In the genomic region with DNA sequence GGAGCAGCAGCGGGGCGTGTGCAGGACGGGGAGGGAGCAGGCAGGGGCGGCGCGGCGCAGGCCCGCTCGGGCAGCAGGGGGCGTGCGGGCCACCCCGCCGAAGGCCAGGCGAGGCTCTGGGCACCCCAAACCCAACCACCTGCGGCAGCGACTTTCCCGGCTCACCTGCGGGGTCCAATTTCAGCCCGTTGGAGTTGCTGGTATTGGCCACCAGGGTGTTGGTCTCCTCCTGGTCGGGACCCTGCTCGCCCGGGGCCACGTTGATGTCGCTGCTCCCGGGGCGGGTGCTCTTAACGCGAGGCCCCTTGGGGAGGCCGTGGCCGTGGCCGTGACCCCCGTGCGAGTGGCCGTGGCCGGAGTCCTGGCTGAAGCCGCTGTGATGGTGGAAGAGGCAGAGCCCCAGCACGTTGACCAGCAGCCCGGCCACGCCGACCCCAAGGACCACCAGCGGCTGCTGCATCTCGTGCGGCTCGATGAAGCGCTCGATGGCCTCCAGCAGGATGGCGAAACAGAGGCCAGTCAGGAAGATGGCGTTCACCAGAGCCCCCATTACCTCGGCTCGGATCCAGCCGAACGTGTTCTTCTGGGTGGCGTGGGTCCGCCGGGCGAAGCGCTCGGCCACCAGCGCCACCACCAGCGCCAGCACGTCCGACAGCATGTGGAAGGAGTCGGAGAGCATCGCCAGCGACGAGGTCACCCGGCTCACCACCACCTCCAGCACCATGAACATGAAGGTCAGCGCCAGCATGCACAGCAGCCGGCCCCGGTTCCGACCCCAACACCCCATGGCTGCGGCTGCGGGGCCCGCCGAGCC, we compare ENCODE assay signal across 1 cellular context.
TF ChIP-seq lines count a peak whose summit lies in the region.

No MANE protein-coding gene starts in this region.

TF ChIP-seq in HepG2, 621 proteins besides CTCF, POLR2A, EP300 and RAD21 (continued from another document and continues in another):
- TF ChIP-seq, protein P1, sequence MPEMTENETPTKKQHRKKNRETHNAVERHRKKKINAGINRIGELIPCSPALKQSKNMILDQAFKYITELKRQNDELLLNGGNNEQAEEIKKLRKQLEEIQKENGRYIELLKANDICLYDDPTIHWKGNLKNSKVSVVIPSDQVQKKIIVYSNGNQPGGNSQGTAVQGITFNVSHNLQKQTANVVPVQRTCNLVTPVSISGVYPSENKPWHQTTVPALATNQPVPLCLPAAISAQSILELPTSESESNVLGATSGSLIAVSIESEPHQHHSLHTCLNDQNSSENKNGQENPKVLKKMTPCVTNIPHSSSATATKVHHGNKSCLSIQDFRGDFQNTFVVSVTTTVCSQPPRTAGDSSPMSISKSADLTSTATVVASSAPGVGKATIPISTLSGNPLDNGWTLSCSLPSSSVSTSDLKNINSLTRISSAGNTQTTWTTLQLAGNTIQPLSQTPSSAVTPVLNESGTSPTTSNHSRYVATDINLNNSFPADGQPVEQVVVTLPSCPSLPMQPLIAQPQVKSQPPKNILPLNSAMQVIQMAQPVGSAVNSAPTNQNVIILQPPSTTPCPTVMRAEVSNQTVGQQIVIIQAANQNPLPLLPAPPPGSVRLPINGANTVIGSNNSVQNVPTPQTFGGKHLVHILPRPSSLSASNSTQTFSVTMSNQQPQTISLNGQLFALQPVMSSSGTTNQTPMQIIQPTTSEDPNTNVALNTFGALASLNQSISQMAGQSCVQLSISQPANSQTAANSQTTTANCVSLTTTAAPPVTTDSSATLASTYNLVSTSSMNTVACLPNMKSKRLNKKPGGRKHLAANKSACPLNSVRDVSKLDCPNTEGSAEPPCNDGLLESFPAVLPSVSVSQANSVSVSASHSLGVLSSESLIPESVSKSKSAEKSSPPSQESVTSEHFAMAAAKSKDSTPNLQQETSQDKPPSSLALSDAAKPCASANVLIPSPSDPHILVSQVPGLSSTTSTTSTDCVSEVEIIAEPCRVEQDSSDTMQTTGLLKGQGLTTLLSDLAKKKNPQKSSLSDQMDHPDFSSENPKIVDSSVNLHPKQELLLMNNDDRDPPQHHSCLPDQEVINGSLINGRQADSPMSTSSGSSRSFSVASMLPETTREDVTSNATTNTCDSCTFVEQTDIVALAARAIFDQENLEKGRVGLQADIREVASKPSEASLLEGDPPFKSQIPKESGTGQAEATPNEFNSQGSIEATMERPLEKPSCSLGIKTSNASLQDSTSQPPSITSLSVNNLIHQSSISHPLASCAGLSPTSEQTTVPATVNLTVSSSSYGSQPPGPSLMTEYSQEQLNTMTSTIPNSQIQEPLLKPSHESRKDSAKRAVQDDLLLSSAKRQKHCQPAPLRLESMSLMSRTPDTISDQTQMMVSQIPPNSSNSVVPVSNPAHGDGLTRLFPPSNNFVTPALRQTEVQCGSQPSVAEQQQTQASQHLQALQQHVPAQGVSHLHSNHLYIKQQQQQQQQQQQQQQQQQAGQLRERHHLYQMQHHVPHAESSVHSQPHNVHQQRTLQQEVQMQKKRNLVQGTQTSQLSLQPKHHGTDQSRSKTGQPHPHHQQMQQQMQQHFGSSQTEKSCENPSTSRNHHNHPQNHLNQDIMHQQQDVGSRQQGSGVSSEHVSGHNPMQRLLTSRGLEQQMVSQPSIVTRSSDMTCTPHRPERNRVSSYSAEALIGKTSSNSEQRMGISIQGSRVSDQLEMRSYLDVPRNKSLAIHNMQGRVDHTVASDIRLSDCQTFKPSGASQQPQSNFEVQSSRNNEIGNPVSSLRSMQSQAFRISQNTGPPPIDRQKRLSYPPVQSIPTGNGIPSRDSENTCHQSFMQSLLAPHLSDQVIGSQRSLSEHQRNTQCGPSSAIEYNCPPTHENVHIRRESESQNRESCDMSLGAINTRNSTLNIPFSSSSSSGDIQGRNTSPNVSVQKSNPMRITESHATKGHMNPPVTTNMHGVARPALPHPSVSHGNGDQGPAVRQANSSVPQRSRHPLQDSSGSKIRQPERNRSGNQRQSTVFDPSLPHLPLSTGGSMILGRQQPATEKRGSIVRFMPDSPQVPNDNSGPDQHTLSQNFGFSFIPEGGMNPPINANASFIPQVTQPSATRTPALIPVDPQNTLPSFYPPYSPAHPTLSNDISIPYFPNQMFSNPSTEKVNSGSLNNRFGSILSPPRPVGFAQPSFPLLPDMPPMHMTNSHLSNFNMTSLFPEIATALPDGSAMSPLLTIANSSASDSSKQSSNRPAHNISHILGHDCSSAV (CRISPR knock-in tag; IDR thresholded peaks at IDR 0.05; ENCODE audit: borderline replicate concordance), result no peak
- TF ChIP-seq ZNF749 (CRISPR knock-in tag; IDR thresholded peaks at IDR 0.05; ENCODE audit: borderline replicate concordance), result no peak
- peak; percentile 37 for TF ChIP-seq AGO1 (IDR thresholded peaks at IDR 0.05; ENCODE audit: low read depth, low read length, poor library complexity, severe bottlenecking)
- TF ChIP-seq, protein P2, sequence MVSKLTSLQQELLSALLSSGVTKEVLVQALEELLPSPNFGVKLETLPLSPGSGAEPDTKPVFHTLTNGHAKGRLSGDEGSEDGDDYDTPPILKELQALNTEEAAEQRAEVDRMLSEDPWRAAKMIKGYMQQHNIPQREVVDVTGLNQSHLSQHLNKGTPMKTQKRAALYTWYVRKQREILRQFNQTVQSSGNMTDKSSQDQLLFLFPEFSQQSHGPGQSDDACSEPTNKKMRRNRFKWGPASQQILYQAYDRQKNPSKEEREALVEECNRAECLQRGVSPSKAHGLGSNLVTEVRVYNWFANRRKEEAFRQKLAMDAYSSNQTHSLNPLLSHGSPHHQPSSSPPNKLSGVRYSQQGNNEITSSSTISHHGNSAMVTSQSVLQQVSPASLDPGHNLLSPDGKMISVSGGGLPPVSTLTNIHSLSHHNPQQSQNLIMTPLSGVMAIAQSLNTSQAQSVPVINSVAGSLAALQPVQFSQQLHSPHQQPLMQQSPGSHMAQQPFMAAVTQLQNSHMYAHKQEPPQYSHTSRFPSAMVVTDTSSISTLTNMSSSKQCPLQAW (CRISPR knock-in tag; IDR thresholded peaks at IDR 0.05), result peak; percentile 63; the same call in 1 of the 2 replicates
- no peak for TF ChIP-seq SP1 (IDR thresholded peaks at IDR 0.05)
- peak; percentile 26; the same call in 1 of the 2 replicates for TF ChIP-seq SP1 (CRISPR knock-in tag; IDR thresholded peaks at IDR 0.05)
- TF ChIP-seq ZNF546 (CRISPR knock-in tag; conservative IDR thresholded peaks at IDR 0.05), result peak; percentile 85
- TF ChIP-seq IRF2 (CRISPR knock-in tag; IDR thresholded peaks at IDR 0.05), result peak; percentile 54; the same call in 1 of the 2 replicates
- TF ChIP-seq ZFP90 (CRISPR knock-in tag; IDR thresholded peaks at IDR 0.05; ENCODE audit: borderline replicate concordance), result no peak
- TF ChIP-seq YEATS4 (CRISPR knock-in tag; IDR thresholded peaks at IDR 0.05; ENCODE audit: borderline replicate concordance), result peak; percentile 43; the same call in 1 of the 2 replicates
- no peak for TF ChIP-seq TBP (CRISPR knock-in tag; IDR thresholded peaks at IDR 0.05)
- TF ChIP-seq YY1 (IDR thresholded peaks at IDR 0.05; ENCODE audit: insufficient read depth, insufficient replicate concordance, low read depth, low read length), result peak; percentile 76
- peak; percentile 93 for TF ChIP-seq XRCC5 (optimal IDR thresholded peaks at IDR 0.05; ENCODE audit: low read length)
- TF ChIP-seq SALL1 (CRISPR knock-in tag; IDR thresholded peaks at IDR 0.05), result peak; percentile 62
- no peak for TF ChIP-seq ZNF841 (CRISPR knock-in tag; IDR thresholded peaks at IDR 0.05; ENCODE audit: borderline replicate concordance)
- TF ChIP-seq LCORL (IDR thresholded peaks at IDR 0.05), result no peak
- TF ChIP-seq LCORL (CRISPR knock-in tag; IDR thresholded peaks at IDR 0.05), result peak; percentile 93
- TF ChIP-seq, protein P3, sequence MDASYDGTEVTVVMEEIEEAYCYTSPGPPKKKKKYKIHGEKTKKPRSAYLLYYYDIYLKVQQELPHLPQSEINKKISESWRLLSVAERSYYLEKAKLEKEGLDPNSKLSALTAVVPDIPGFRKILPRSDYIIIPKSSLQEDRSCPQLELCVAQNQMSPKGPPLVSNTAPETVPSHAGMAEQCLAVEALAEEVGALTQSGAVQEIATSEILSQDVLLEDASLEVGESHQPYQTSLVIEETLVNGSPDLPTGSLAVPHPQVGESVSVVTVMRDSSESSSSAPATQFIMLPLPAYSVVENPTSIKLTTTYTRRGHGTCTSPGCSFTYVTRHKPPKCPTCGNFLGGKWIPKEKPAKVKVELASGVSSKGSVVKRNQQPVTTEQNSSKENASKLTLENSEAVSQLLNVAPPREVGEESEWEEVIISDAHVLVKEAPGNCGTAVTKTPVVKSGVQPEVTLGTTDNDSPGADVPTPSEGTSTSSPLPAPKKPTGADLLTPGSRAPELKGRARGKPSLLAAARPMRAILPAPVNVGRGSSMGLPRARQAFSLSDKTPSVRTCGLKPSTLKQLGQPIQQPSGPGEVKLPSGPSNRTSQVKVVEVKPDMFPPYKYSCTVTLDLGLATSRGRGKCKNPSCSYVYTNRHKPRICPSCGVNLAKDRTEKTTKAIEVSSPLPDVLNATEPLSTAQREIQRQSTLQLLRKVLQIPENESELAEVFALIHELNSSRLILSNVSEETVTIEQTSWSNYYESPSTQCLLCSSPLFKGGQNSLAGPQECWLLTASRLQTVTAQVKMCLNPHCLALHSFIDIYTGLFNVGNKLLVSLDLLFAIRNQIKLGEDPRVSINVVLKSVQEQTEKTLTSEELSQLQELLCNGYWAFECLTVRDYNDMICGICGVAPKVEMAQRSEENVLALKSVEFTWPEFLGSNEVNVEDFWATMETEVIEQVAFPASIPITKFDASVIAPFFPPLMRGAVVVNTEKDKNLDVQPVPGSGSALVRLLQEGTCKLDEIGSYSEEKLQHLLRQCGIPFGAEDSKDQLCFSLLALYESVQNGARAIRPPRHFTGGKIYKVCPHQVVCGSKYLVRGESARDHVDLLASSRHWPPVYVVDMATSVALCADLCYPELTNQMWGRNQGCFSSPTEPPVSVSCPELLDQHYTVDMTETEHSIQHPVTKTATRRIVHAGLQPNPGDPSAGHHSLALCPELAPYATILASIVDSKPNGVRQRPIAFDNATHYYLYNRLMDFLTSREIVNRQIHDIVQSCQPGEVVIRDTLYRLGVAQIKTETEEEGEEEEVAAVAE (CRISPR knock-in tag; IDR thresholded peaks at IDR 0.05; ENCODE audit: borderline replicate concordance), result no peak
- TF ChIP-seq GPN1 (CRISPR knock-in tag; IDR thresholded peaks at IDR 0.05; ENCODE audit: borderline replicate concordance), result no peak
- peak; percentile 16; the same call in 1 of the 2 replicates for TF ChIP-seq BORCS8-MEF2B (CRISPR knock-in tag; IDR thresholded peaks at IDR 0.05)
- TF ChIP-seq DNMT3B (CRISPR knock-in tag; conservative IDR thresholded peaks at IDR 0.05), result no peak
- TF ChIP-seq ZNF644 (CRISPR knock-in tag; IDR thresholded peaks at IDR 0.05; ENCODE audit: low read depth), result no peak
- TF ChIP-seq, protein P4, sequence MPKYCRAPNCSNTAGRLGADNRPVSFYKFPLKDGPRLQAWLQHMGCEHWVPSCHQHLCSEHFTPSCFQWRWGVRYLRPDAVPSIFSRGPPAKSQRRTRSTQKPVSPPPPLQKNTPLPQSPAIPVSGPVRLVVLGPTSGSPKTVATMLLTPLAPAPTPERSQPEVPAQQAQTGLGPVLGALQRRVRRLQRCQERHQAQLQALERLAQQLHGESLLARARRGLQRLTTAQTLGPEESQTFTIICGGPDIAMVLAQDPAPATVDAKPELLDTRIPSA (CRISPR knock-in tag; IDR thresholded peaks at IDR 0.05; ENCODE audit: borderline replicate concordance), result peak; percentile 37; the same call in 1 of the 2 replicates
- peak; percentile 53; the same call in 1 of the 2 replicates for TF ChIP-seq ZNF225 (CRISPR knock-in tag; IDR thresholded peaks at IDR 0.05)
- 0 out of 2 replicates have a peak, but pooled peaks have one; percentile 24 for TF ChIP-seq AHR (CRISPR knock-in tag; IDR thresholded peaks at IDR 0.05)
- TF ChIP-seq, protein P5, sequence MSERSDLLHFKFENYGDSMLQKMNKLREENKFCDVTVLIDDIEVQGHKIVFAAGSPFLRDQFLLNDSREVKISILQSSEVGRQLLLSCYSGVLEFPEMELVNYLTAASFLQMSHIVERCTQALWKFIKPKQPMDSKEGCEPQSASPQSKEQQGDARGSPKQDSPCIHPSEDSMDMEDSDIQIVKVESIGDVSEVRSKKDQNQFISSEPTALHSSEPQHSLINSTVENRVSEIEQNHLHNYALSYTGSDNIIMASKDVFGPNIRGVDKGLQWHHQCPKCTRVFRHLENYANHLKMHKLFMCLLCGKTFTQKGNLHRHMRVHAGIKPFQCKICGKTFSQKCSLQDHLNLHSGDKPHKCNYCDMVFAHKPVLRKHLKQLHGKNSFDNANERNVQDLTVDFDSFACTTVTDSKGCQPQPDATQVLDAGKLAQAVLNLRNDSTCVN (CRISPR knock-in tag; IDR thresholded peaks at IDR 0.05; ENCODE audit: borderline replicate concordance), result no peak
- TF ChIP-seq ZNF619 (CRISPR knock-in tag; IDR thresholded peaks at IDR 0.05), result peak; percentile 74; the same call in 1 of the 2 replicates
- TF ChIP-seq ZNF83 (CRISPR knock-in tag; IDR thresholded peaks at IDR 0.05; ENCODE audit: borderline replicate concordance), result no peak
- no peak for TF ChIP-seq CBX1 (IDR thresholded peaks at IDR 0.05; ENCODE audit: low read depth)
- TF ChIP-seq, protein P6, sequence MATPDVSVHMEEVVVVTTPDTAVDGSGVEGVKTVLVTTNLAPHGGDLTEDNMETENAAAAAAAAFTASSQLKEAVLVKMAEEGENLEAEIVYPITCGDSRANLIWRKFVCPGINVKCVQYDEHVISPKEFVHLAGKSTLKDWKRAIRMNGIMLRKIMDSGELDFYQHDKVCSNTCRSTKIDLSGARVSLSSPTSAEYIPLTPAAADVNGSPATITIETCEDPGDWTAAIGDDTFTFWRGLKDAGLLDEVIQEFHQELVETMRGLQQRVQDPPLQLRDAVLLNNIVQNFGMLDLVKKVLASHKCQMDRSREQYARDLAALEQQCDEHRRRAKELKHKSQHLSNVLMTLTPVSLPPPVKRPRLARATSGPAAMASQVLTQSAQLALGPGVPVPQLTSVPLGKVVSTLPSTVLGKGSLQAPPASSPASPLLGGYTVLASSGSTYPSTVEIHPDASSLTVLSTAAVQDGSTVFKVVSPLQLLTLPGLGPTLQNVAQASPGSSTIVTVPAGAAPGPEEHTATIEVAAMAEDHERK (CRISPR knock-in tag; IDR thresholded peaks at IDR 0.05; ENCODE audit: low read depth), result no peak
- no peak for TF ChIP-seq ZSCAN21 (CRISPR knock-in tag; IDR thresholded peaks at IDR 0.05; ENCODE audit: borderline replicate concordance)
- TF ChIP-seq, protein P7, sequence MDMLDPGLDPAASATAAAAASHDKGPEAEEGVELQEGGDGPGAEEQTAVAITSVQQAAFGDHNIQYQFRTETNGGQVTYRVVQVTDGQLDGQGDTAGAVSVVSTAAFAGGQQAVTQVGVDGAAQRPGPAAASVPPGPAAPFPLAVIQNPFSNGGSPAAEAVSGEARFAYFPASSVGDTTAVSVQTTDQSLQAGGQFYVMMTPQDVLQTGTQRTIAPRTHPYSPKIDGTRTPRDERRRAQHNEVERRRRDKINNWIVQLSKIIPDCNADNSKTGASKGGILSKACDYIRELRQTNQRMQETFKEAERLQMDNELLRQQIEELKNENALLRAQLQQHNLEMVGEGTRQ (IDR thresholded peaks at IDR 0.05; ENCODE audit: low read depth, low read length), result no peak
- TF ChIP-seq, protein P7 (CRISPR knock-in tag; IDR thresholded peaks at IDR 0.05; ENCODE audit: borderline replicate concordance), result no peak
- TF ChIP-seq KLF15 (CRISPR knock-in tag; IDR thresholded peaks at IDR 0.05; ENCODE audit: borderline replicate concordance), result 0 out of 2 replicates have a peak, but pooled peaks have one; percentile 35
- no peak for TF ChIP-seq CREM (IDR thresholded peaks at IDR 0.05)
- TF ChIP-seq CREM (CRISPR knock-in tag; IDR thresholded peaks at IDR 0.05), result no peak
